In the genomic region with DNA sequence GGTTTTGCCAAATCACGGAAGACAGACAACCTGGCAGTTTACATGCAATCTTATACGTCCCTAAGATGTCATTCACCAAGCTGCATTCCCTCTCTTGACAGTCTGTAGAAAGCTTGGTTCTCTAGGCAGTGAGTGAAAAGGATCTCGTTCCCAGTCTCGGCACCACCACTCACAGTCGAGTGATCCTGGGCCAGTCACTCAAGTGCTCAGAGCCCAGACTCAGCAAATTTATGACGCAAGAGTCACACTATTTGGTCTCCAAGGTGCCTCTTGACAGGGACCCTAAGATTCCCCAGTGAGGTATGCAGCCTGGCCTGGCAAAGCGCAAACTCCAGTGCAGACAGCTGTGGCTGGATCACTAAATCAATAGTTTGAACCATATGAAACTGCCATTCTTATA, we compare ENCODE assay signal across 19 cellular contexts.
DNase-seq lines count a peak whose midpoint lies in the region; ATAC-seq and TF ChIP-seq lines count a peak whose summit lies in the region.
"Had no signal": no experiment of that assay in that cellular context is flagged by ENCODE, and none has a peak within 500 bp of the region (broad histone marks: within the 10 kb centered on the region; RNA-seq: fewer than 3 reads in every experiment).

No MANE protein-coding gene starts in this region.

- H3K36me3 ChIP-seq in lower lobe of right lung: peaks cover 4% of the 10 kb centered on the region
- H3K36me3 ChIP-seq: Peyer's patch had no signal

- DNase-seq in CD14-positive monocyte (ENCODE audit: low spot score): peak; percentile 20
- no peak for DNase-seq in WTC11 (ENCODE audit: low spot score)
- DNase-seq in lower lobe of right lung: peak; percentile 36
- peak; percentile 17 for DNase-seq in sciatic nerve (ENCODE audit: low spot score)
- DNase-seq in NCI-H146 treated with DMSO at 0.1 percent for 48 hours (lab: John Stamatoyannopoulos, UW; ENCODE audit: unreplicated experiment): no peak
- no peak for DNase-seq in SW 1271 (lab: John Stamatoyannopoulos, UW)
- DNase-seq in NCI-H446 (lab: John Stamatoyannopoulos, UW): no peak
- DNase-seq: Calu3; CD8-positive, alpha-beta T cell; HFFc6; MV-4-11; NCI-H2081; NCI-H510A; NCI-H748 treated with DMSO at 0.1 percent for 48 hours; NK-92 treated with Interleukin-12 subunit alpha and Interleukin-12 subunit beta, amount 100 ng/mL, for 24 hours had no signal

- H3K27ac ChIP-seq in lower lobe of right lung: no peak overlapping the region
- H3K27ac ChIP-seq: A549, KMS-11, Peyer's patch had no signal

- ATAC-seq in WTC11 (no peak), lower lobe of right lung (peak; percentile 25 to 64), sciatic nerve (no peak)
- ATAC-seq: A549; CD8-positive, alpha-beta T cell; Right ventricle myocardium inferior had no signal

- H3K27me3 ChIP-seq in lower lobe of right lung (ENCODE audit: low read depth): no peaks in the 10 kb centered on the region
- H3K27me3 ChIP-seq: Peyer's patch had no signal

- TF ChIP-seq CTCF in CD14-positive monocyte (IDR thresholded peaks at IDR 0.05): no peak
- TF ChIP-seq CTCF in WTC11 (IDR thresholded peaks at IDR 0.05): no peak
- no peak for TF ChIP-seq CTCF in lower lobe of right lung (IDR thresholded peaks at IDR 0.05)

- H3K4me3 ChIP-seq in lower lobe of right lung: no peak overlapping the region
- H3K4me3 ChIP-seq: A549, Peyer's patch had no signal

- peaks cover 23 to 31% of the 10 kb centered on the region in 2 donors for H3K36me3 Mint-ChIP-seq in CD14-positive monocyte
- peaks cover 7% of the 10 kb centered on the region for H3K36me3 Mint-ChIP-seq in WTC11

- peaks cover 10% of the 10 kb centered on the region for H3K4me1 ChIP-seq in lower lobe of right lung

- H3K27ac Mint-ChIP-seq in CD14-positive monocyte: no peak overlapping the region
- peak overlapping the region; percentile 13; the same call in 1 of the 2 replicates for H3K27ac Mint-ChIP-seq in WTC11
- H3K27ac Mint-ChIP-seq: CD8-positive, alpha-beta T cell; HFFc6 had no signal

- H3K9me3 ChIP-seq in lower lobe of right lung: no peaks in the 10 kb centered on the region
- H3K9me3 ChIP-seq: A549, Peyer's patch had no signal

- CTCF ChIA-PET in WTC11 (lab: Charles Lee): interaction anchor here (1.0 kb wide), 1 partner anchor 12 kb away, joined by 5 read pairs; no protein-coding TSS in a partner anchor

- intact Hi-C loops in CD14-positive monocyte (cut with micrococcal nuclease): no loop called here
- intact Hi-C loops in lower lobe of right lung (cut with DNase I): no loop called here
- intact Hi-C loops in sciatic nerve (cut with DNase I): no loop called here

- peaks cover 0 to 2% (median 0%) of the 10 kb centered on the region in 7 donors for H3K9me3 Mint-ChIP-seq in CD14-positive monocyte
- no peaks in the 10 kb centered on the region for H3K9me3 Mint-ChIP-seq in WTC11
- H3K9me3 Mint-ChIP-seq: CD8-positive, alpha-beta T cell; HFFc6 had no signal

- H3K4me3 Mint-ChIP-seq in CD14-positive monocyte (no peak overlapping the region), WTC11 (no peak overlapping the region)
- H3K4me3 Mint-ChIP-seq: CD8-positive, alpha-beta T cell; HFFc6 had no signal

- POLR2A ChIA-PET in WTC11 (lab: Charles Lee): no interaction called here

- H3K4me1 Mint-ChIP-seq in CD14-positive monocyte: peaks cover 9% of the 10 kb centered on the region
- peaks cover 25% of the 10 kb centered on the region for H3K4me1 Mint-ChIP-seq in WTC11

- H3K27me3 Mint-ChIP-seq in CD14-positive monocyte (ENCODE audit: low read depth in 3 of 3) (peaks cover 1 to 4% (median 2%) of the 10 kb centered on the region in 3 donors), WTC11 (ENCODE audit: low read depth) (no peaks in the 10 kb centered on the region)

TF ChIP-seq in WTC11, 78 proteins besides CTCF, POLR2A, EP300 and RAD21:
- TF ChIP-seq NR3C1 (CRISPR knock-in tag; conservative IDR thresholded peaks at IDR 0.05; ENCODE audit: low read depth): no peak
- TF ChIP-seq, protein P1, sequence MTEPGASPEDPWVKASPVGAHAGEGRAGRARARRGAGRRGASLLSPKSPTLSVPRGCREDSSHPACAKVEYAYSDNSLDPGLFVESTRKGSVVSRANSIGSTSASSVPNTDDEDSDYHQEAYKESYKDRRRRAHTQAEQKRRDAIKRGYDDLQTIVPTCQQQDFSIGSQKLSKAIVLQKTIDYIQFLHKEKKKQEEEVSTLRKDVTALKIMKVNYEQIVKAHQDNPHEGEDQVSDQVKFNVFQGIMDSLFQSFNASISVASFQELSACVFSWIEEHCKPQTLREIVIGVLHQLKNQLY (CRISPR knock-in tag; IDR thresholded peaks at IDR 0.05): no peak

Comparison
In these comparisons a context has a peak if more than half of its experiments do, and no peak if none do; other contexts are left out.
1. DNase-seq: peak in CD14-positive monocyte (single experiment), lower lobe of right lung (single experiment) and sciatic nerve (single experiment); none in WTC11 (single experiment), NCI-H146 treated with DMSO at 0.1 percent for 48 hours (single experiment), SW 1271 (0 of 2) and NCI-H446 (0 of 2).
2. ATAC-seq: peak in lower lobe of right lung (2 of 2); none in WTC11 (single experiment) and sciatic nerve (single experiment).